Comparison of ENCODE assay signal across 1 cellular context in genomic region chr16:84929421-84930297, GRCh38.
A peak's percentile ranks its signal among the peaks of the same experiment; 100 is the strongest.
TF ChIP-seq lines count a peak whose summit lies in the region.

No MANE protein-coding gene starts in this region.

TF ChIP-seq in K562, 482 proteins besides CTCF, POLR2A, EP300 and RAD21 (continued from another document and continues in another):
- TF ChIP-seq, protein P1, sequence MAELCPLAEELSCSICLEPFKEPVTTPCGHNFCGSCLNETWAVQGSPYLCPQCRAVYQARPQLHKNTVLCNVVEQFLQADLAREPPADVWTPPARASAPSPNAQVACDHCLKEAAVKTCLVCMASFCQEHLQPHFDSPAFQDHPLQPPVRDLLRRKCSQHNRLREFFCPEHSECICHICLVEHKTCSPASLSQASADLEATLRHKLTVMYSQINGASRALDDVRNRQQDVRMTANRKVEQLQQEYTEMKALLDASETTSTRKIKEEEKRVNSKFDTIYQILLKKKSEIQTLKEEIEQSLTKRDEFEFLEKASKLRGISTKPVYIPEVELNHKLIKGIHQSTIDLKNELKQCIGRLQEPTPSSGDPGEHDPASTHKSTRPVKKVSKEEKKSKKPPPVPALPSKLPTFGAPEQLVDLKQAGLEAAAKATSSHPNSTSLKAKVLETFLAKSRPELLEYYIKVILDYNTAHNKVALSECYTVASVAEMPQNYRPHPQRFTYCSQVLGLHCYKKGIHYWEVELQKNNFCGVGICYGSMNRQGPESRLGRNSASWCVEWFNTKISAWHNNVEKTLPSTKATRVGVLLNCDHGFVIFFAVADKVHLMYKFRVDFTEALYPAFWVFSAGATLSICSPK (IDR thresholded peaks at IDR 0.05; ENCODE audit: borderline replicate concordance), result no peak
- peak in 1 of 2 experiments; percentile 81; a peak in 1 of 4 replicates for TF ChIP-seq FOXA3 (CRISPR knock-in tag; conservative IDR thresholded peaks at IDR 0.05 in 1 of 2, IDR thresholded peaks at IDR 0.05 in 1 of 2)
- TF ChIP-seq, protein P2, sequence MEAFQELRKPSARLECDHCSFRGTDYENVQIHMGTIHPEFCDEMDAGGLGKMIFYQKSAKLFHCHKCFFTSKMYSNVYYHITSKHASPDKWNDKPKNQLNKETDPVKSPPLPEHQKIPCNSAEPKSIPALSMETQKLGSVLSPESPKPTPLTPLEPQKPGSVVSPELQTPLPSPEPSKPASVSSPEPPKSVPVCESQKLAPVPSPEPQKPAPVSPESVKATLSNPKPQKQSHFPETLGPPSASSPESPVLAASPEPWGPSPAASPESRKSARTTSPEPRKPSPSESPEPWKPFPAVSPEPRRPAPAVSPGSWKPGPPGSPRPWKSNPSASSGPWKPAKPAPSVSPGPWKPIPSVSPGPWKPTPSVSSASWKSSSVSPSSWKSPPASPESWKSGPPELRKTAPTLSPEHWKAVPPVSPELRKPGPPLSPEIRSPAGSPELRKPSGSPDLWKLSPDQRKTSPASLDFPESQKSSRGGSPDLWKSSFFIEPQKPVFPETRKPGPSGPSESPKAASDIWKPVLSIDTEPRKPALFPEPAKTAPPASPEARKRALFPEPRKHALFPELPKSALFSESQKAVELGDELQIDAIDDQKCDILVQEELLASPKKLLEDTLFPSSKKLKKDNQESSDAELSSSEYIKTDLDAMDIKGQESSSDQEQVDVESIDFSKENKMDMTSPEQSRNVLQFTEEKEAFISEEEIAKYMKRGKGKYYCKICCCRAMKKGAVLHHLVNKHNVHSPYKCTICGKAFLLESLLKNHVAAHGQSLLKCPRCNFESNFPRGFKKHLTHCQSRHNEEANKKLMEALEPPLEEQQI (IDR thresholded peaks at IDR 0.05), result no peak
- no peak for TF ChIP-seq TAL1 (IDR thresholded peaks at IDR 0.05)
- peak in 1 of 2 experiments; percentile 56; a peak in 2 of 4 replicates for TF ChIP-seq SIN3A (IDR thresholded peaks at IDR 0.05; ENCODE audit: borderline replicate concordance in 2 of 2, control insufficient read depth in 1 of 2, low read depth in 2 of 2, low read length in 2 of 2)
- TF ChIP-seq ZNF217 (CRISPR knock-in tag; IDR thresholded peaks at IDR 0.05), result 0 out of 2 replicates have a peak, but pooled peaks have one; percentile 30
- TF ChIP-seq TFAP4 (CRISPR knock-in tag; IDR thresholded peaks at IDR 0.05; ENCODE audit: borderline replicate concordance), result peak; percentile 58; the same call in 1 of the 2 replicates
- TF ChIP-seq NCOR1 (IDR thresholded peaks at IDR 0.05), result no peak
- TF ChIP-seq, protein P3, sequence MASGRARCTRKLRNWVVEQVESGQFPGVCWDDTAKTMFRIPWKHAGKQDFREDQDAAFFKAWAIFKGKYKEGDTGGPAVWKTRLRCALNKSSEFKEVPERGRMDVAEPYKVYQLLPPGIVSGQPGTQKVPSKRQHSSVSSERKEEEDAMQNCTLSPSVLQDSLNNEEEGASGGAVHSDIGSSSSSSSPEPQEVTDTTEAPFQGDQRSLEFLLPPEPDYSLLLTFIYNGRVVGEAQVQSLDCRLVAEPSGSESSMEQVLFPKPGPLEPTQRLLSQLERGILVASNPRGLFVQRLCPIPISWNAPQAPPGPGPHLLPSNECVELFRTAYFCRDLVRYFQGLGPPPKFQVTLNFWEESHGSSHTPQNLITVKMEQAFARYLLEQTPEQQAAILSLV (tag; IDR thresholded peaks at IDR 0.05), result no peak
- TF ChIP-seq SNAPC5 (CRISPR knock-in tag; IDR thresholded peaks at IDR 0.05), result no peak
- TF ChIP-seq, protein P4, sequence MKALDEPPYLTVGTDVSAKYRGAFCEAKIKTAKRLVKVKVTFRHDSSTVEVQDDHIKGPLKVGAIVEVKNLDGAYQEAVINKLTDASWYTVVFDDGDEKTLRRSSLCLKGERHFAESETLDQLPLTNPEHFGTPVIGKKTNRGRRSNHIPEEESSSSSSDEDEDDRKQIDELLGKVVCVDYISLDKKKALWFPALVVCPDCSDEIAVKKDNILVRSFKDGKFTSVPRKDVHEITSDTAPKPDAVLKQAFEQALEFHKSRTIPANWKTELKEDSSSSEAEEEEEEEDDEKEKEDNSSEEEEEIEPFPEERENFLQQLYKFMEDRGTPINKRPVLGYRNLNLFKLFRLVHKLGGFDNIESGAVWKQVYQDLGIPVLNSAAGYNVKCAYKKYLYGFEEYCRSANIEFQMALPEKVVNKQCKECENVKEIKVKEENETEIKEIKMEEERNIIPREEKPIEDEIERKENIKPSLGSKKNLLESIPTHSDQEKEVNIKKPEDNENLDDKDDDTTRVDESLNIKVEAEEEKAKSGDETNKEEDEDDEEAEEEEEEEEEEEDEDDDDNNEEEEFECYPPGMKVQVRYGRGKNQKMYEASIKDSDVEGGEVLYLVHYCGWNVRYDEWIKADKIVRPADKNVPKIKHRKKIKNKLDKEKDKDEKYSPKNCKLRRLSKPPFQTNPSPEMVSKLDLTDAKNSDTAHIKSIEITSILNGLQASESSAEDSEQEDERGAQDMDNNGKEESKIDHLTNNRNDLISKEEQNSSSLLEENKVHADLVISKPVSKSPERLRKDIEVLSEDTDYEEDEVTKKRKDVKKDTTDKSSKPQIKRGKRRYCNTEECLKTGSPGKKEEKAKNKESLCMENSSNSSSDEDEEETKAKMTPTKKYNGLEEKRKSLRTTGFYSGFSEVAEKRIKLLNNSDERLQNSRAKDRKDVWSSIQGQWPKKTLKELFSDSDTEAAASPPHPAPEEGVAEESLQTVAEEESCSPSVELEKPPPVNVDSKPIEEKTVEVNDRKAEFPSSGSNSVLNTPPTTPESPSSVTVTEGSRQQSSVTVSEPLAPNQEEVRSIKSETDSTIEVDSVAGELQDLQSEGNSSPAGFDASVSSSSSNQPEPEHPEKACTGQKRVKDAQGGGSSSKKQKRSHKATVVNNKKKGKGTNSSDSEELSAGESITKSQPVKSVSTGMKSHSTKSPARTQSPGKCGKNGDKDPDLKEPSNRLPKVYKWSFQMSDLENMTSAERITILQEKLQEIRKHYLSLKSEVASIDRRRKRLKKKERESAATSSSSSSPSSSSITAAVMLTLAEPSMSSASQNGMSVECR (CRISPR knock-in tag; IDR thresholded peaks at IDR 0.05), result peak; percentile 77
- TF ChIP-seq ZNF431 (CRISPR knock-in tag; IDR thresholded peaks at IDR 0.05), result peak; percentile 86
- TF ChIP-seq, protein P5, sequence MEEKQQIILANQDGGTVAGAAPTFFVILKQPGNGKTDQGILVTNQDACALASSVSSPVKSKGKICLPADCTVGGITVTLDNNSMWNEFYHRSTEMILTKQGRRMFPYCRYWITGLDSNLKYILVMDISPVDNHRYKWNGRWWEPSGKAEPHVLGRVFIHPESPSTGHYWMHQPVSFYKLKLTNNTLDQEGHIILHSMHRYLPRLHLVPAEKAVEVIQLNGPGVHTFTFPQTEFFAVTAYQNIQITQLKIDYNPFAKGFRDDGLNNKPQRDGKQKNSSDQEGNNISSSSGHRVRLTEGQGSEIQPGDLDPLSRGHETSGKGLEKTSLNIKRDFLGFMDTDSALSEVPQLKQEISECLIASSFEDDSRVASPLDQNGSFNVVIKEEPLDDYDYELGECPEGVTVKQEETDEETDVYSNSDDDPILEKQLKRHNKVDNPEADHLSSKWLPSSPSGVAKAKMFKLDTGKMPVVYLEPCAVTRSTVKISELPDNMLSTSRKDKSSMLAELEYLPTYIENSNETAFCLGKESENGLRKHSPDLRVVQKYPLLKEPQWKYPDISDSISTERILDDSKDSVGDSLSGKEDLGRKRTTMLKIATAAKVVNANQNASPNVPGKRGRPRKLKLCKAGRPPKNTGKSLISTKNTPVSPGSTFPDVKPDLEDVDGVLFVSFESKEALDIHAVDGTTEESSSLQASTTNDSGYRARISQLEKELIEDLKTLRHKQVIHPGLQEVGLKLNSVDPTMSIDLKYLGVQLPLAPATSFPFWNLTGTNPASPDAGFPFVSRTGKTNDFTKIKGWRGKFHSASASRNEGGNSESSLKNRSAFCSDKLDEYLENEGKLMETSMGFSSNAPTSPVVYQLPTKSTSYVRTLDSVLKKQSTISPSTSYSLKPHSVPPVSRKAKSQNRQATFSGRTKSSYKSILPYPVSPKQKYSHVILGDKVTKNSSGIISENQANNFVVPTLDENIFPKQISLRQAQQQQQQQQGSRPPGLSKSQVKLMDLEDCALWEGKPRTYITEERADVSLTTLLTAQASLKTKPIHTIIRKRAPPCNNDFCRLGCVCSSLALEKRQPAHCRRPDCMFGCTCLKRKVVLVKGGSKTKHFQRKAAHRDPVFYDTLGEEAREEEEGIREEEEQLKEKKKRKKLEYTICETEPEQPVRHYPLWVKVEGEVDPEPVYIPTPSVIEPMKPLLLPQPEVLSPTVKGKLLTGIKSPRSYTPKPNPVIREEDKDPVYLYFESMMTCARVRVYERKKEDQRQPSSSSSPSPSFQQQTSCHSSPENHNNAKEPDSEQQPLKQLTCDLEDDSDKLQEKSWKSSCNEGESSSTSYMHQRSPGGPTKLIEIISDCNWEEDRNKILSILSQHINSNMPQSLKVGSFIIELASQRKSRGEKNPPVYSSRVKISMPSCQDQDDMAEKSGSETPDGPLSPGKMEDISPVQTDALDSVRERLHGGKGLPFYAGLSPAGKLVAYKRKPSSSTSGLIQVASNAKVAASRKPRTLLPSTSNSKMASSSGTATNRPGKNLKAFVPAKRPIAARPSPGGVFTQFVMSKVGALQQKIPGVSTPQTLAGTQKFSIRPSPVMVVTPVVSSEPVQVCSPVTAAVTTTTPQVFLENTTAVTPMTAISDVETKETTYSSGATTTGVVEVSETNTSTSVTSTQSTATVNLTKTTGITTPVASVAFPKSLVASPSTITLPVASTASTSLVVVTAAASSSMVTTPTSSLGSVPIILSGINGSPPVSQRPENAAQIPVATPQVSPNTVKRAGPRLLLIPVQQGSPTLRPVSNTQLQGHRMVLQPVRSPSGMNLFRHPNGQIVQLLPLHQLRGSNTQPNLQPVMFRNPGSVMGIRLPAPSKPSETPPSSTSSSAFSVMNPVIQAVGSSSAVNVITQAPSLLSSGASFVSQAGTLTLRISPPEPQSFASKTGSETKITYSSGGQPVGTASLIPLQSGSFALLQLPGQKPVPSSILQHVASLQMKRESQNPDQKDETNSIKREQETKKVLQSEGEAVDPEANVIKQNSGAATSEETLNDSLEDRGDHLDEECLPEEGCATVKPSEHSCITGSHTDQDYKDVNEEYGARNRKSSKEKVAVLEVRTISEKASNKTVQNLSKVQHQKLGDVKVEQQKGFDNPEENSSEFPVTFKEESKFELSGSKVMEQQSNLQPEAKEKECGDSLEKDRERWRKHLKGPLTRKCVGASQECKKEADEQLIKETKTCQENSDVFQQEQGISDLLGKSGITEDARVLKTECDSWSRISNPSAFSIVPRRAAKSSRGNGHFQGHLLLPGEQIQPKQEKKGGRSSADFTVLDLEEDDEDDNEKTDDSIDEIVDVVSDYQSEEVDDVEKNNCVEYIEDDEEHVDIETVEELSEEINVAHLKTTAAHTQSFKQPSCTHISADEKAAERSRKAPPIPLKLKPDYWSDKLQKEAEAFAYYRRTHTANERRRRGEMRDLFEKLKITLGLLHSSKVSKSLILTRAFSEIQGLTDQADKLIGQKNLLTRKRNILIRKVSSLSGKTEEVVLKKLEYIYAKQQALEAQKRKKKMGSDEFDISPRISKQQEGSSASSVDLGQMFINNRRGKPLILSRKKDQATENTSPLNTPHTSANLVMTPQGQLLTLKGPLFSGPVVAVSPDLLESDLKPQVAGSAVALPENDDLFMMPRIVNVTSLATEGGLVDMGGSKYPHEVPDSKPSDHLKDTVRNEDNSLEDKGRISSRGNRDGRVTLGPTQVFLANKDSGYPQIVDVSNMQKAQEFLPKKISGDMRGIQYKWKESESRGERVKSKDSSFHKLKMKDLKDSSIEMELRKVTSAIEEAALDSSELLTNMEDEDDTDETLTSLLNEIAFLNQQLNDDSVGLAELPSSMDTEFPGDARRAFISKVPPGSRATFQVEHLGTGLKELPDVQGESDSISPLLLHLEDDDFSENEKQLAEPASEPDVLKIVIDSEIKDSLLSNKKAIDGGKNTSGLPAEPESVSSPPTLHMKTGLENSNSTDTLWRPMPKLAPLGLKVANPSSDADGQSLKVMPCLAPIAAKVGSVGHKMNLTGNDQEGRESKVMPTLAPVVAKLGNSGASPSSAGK (IDR thresholded peaks at IDR 0.05), result peak; percentile 95
- TF ChIP-seq, protein P6, sequence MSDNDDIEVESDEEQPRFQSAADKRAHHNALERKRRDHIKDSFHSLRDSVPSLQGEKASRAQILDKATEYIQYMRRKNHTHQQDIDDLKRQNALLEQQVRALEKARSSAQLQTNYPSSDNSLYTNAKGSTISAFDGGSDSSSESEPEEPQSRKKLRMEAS (CRISPR knock-in tag; IDR thresholded peaks at IDR 0.05), result peak; percentile 100
- TF ChIP-seq E2F5 (CRISPR knock-in tag; IDR thresholded peaks at IDR 0.05), result peak; percentile 91
- peak; percentile 60 for TF ChIP-seq BHLHE40 (IDR thresholded peaks at IDR 0.05; ENCODE audit: low read length)
- peak; percentile 29; the same call in 1 of the 2 replicates for TF ChIP-seq CBFA2T3 (IDR thresholded peaks at IDR 0.05)
- no peak for TF ChIP-seq HDAC1 (IDR thresholded peaks at IDR 0.05)
- peak in 1 of 3 experiments; percentile 5 for TF ChIP-seq YY1 (IDR thresholded peaks at IDR 0.05; ENCODE audit: borderline replicate concordance in 1 of 3, control insufficient read depth in 1 of 3, extremely low read depth in 1 of 3, insufficient read depth in 3 of 3, insufficient read length in 1 of 3, insufficient replicate concordance in 2 of 3, low read depth in 1 of 3, low read length in 2 of 3)
- TF ChIP-seq, protein P7, sequence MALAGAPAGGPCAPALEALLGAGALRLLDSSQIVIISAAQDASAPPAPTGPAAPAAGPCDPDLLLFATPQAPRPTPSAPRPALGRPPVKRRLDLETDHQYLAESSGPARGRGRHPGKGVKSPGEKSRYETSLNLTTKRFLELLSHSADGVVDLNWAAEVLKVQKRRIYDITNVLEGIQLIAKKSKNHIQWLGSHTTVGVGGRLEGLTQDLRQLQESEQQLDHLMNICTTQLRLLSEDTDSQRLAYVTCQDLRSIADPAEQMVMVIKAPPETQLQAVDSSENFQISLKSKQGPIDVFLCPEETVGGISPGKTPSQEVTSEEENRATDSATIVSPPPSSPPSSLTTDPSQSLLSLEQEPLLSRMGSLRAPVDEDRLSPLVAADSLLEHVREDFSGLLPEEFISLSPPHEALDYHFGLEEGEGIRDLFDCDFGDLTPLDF (CRISPR knock-in tag; IDR thresholded peaks at IDR 0.05), result peak; percentile 65; the same call in 1 of the 2 replicates
- TF ChIP-seq MED1 (CRISPR knock-in tag; IDR thresholded peaks at IDR 0.05; ENCODE audit: borderline replicate concordance), result peak; percentile 61; the same call in 1 of the 2 replicates
- TF ChIP-seq ZNF232 (CRISPR knock-in tag; IDR thresholded peaks at IDR 0.05), result peak; percentile 92
- TF ChIP-seq CREB1 (IDR thresholded peaks at IDR 0.05), result no peak
- TF ChIP-seq CREB1 (CRISPR knock-in tag; IDR thresholded peaks at IDR 0.05), result peak; percentile 65; the same call in 1 of the 2 replicates
- peak; percentile 63; the same call in 1 of the 2 replicates for TF ChIP-seq ZBTB7A (IDR thresholded peaks at IDR 0.05; ENCODE audit: borderline replicate concordance, control insufficient read depth, low read depth, low read length)
- peak; percentile 74 for TF ChIP-seq ZBTB1 (CRISPR knock-in tag; IDR thresholded peaks at IDR 0.05; ENCODE audit: borderline replicate concordance, low read depth)
